Comparison of ENCODE assay signal across 19 cellular contexts in genomic region chr1:22708777-22709176, GRCh38. TPM values are rescaled to one million over a fixed set of nuclear protein-coding genes. Genes with fewer than 3 reads are reported as not detected.
A peak's percentile ranks its signal among the peaks of the same experiment; 100 is the strongest.
DNase-seq lines count a peak whose midpoint lies in the region; ATAC-seq, FAIRE-seq and TF ChIP-seq lines count a peak whose summit lies in the region.
"Had no signal": no experiment of that assay in that cellular context is flagged by ENCODE, and none has a peak within 500 bp of the region (broad histone marks: within the 10 kb centered on the region; RNA-seq: fewer than 3 reads in every experiment).

No MANE protein-coding gene starts in this region.

- peak overlapping the region; percentile 36 for H3K4me3 Mint-ChIP-seq in natural killer cell treated with Interleukin-12 subunit alpha and Interleukin-12 subunit beta and Interleukin-15 and Interleukin-18, amount 100 ng/mL, for 72 hours
- H3K4me3 Mint-ChIP-seq in natural killer cell = no peak overlapping the region
- peak overlapping the region; percentile 20 for H3K4me3 Mint-ChIP-seq in mesothelial cell of epicardium
- H3K4me3 Mint-ChIP-seq in type B pancreatic cell = peak overlapping the region; percentile 73
- H3K4me3 Mint-ChIP-seq: CD8-positive, alpha-beta T cell had no signal

- no peak overlapping the region for H3K27ac Mint-ChIP-seq in natural killer cell treated with Interleukin-12 subunit alpha and Interleukin-12 subunit beta and Interleukin-15 and Interleukin-18, amount 100 ng/mL, for 72 hours
- H3K27ac Mint-ChIP-seq in natural killer cell = no peak overlapping the region
- H3K27ac Mint-ChIP-seq in mesothelial cell of epicardium = no peak overlapping the region
- no peak overlapping the region for H3K27ac Mint-ChIP-seq in type B pancreatic cell
- H3K27ac Mint-ChIP-seq: CD8-positive, alpha-beta T cell; HFFc6 had no signal

- peaks cover 25 to 31% of the 10 kb centered on the region in 2 donors for H3K27me3 Mint-ChIP-seq in natural killer cell treated with Interleukin-12 subunit alpha and Interleukin-12 subunit beta and Interleukin-15 and Interleukin-18, amount 100 ng/mL, for 72 hours
- H3K27me3 Mint-ChIP-seq in natural killer cell (ENCODE audit: low read depth in 2 of 2) = peaks cover 42 to 47% of the 10 kb centered on the region in 2 donors
- H3K27me3 Mint-ChIP-seq in mesothelial cell of epicardium (ENCODE audit: low read depth) = no peaks in the 10 kb centered on the region
- H3K27me3 Mint-ChIP-seq in type B pancreatic cell = peaks cover 3% of the 10 kb centered on the region

- DNase-seq in natural killer cell treated with Interleukin-12 subunit alpha and Interleukin-12 subunit beta and Interleukin-15 and Interleukin-18, amount 100 ng/mL, for 72 hours (ENCODE audit: low spot score) = peak; percentile 13
- DNase-seq in natural killer cell (no peak), RPMI8226 (peak; percentile 53), mesothelial cell of epicardium (ENCODE audit: low spot score in 2 of 2, unreplicated experiment in 2 of 2) (no peak), type B pancreatic cell (ENCODE audit: extremely low spot score, unreplicated experiment) (no peak), NCI-H524 treated with DMSO at 0.1 percent for 48 hours (lab: John Stamatoyannopoulos, UW) (no peak), GM12891 (ENCODE audit: insufficient read length, low spot score) (no peak)
- DNase-seq: CD8-positive, alpha-beta T cell; GOT3; HFFc6; KG1; NCI-H1105 treated with DMSO at 0.1 percent for 48 hours; NCI-H2029 treated with DMSO at 0.1 percent for 48 hours; NK-92 treated with Interleukin-12 subunit alpha and Interleukin-12 subunit beta, amount 100 ng/mL, for 24 hours; Peyer's patch had no signal

- TF ChIP-seq CTCF in natural killer cell (IDR thresholded peaks at IDR 0.05) = no peak
- TF ChIP-seq CTCF in mesothelial cell of epicardium (IDR thresholded peaks at IDR 0.05; ENCODE audit: unreplicated experiment) = no peak
- TF ChIP-seq CTCF in type B pancreatic cell (conservative IDR thresholded peaks at IDR 0.05) = no peak

- ATAC-seq in natural killer cell treated with Interleukin-12 subunit alpha and Interleukin-12 subunit beta and Interleukin-15 and Interleukin-18, amount 100 ng/mL, for 72 hours = no peak
- ATAC-seq in natural killer cell = no peak
- ATAC-seq in HG03521 (IDR thresholded peaks at IDR 0.05; ENCODE audit: unreplicated experiment) = no peak
- ATAC-seq: CD8-positive, alpha-beta T cell had no signal

- H3K9me3 Mint-ChIP-seq in natural killer cell treated with Interleukin-12 subunit alpha and Interleukin-12 subunit beta and Interleukin-15 and Interleukin-18, amount 100 ng/mL, for 72 hours = no peaks in the 10 kb centered on the region
- H3K9me3 Mint-ChIP-seq in natural killer cell (no peaks in the 10 kb centered on the region), mesothelial cell of epicardium (no peaks in the 10 kb centered on the region), type B pancreatic cell (no peaks in the 10 kb centered on the region)
- H3K9me3 Mint-ChIP-seq: CD8-positive, alpha-beta T cell; HFFc6 had no signal

- no peaks in the 10 kb centered on the region for H3K36me3 Mint-ChIP-seq in natural killer cell treated with Interleukin-12 subunit alpha and Interleukin-12 subunit beta and Interleukin-15 and Interleukin-18, amount 100 ng/mL, for 72 hours
- H3K36me3 Mint-ChIP-seq in natural killer cell = no peaks in the 10 kb centered on the region
- no peaks in the 10 kb centered on the region for H3K36me3 Mint-ChIP-seq in mesothelial cell of epicardium
- H3K36me3 Mint-ChIP-seq in type B pancreatic cell = no peaks in the 10 kb centered on the region
- H3K36me3 Mint-ChIP-seq: CD8-positive, alpha-beta T cell had no signal

- intact Hi-C loops in natural killer cell (cut with micrococcal nuclease) = loop anchor here (10.0 kb wide), 1 partner anchor 256 kb away; no protein-coding TSS in a partner anchor

- H3K4me1 Mint-ChIP-seq in natural killer cell treated with Interleukin-12 subunit alpha and Interleukin-12 subunit beta and Interleukin-15 and Interleukin-18, amount 100 ng/mL, for 72 hours (ENCODE audit: low read depth in 2 of 2) = no peaks in the 10 kb centered on the region
- H3K4me1 Mint-ChIP-seq in natural killer cell (no peaks in the 10 kb centered on the region), mesothelial cell of epicardium (peaks cover 39% of the 10 kb centered on the region), type B pancreatic cell (ENCODE audit: unreplicated experiment) (peaks cover 22% of the 10 kb centered on the region)

- no peak for TF ChIP-seq POLR2A in GM12891 (IDR thresholded peaks at IDR 0.05; ENCODE audit: low read depth, low read length)

- FAIRE-seq in GM12891 (lab: Jason Lieb, UNC) = no peak
- FAIRE-seq: A204.1 had no signal

TF ChIP-seq in GM12891, 5 proteins besides CTCF, POLR2A, EP300 and RAD21:
- TF ChIP-seq POLR2AphosphoS5 (IDR thresholded peaks at IDR 0.05; ENCODE audit: low read depth, low read length) = no peak

RNA-seq across cellular contexts. Expression of gene EPHB2, which starts 1.9 kb away (rescaled TPM):
- total RNA-seq in natural killer cell treated with Interleukin-12 subunit alpha and Interleukin-12 subunit beta and Interleukin-15 and Interleukin-18, amount 100 ng/mL, for 72 hours = not detected
- total RNA-seq in natural killer cell (under 1 TPM in 2 of 3 donors, not detected in 1; 0.14 to 0.23 TPM), mesothelial cell of epicardium (125 to 133 TPM (median 130 TPM) in 3 replicates), type B pancreatic cell (ENCODE audit: low replicate concordance) (40.3 and 44.6 TPM in 2 replicates)
- not detected for polyA plus RNA-seq in GM12891 (2012; ENCODE audit: low read depth, missing spikeins)
- total RNA-seq: CD8-positive, alpha-beta T cell had no signal

RNA-seq across cellular contexts. Expression of gene C1QB, which starts 55.7 kb away (rescaled TPM):
- total RNA-seq in natural killer cell treated with Interleukin-12 subunit alpha and Interleukin-12 subunit beta and Interleukin-15 and Interleukin-18, amount 100 ng/mL, for 72 hours = not detected
- total RNA-seq in natural killer cell (1 to 10 TPM in 1 of 3 donors, under 1 TPM in 1, not detected in 1; 0.70 to 1.3 TPM), mesothelial cell of epicardium (not detected in 3 replicates), type B pancreatic cell (ENCODE audit: low replicate concordance) (not detected in 2 replicates)
- polyA plus RNA-seq in GM12891 (2012; ENCODE audit: low read depth, missing spikeins) = not detected
- total RNA-seq: CD8-positive, alpha-beta T cell; Daoy; HFFc6; MCF 10A had no signal

Comparison
In these comparisons a context has a peak if more than half of its experiments do, and no peak if none do; other contexts are left out.
1. DNase-seq: peak in natural killer cell treated with Interleukin-12 subunit alpha and Interleukin-12 subunit beta and Interleukin-15 and Interleukin-18, amount 100 ng/mL, for 72 hours (single experiment) and RPMI8226 (single experiment); none in natural killer cell (single experiment), mesothelial cell of epicardium (0 of 2), type B pancreatic cell (single experiment), NCI-H524 treated with DMSO at 0.1 percent for 48 hours (single experiment) and GM12891 (single experiment).
2. RNA of gene EPHB2, which starts 1.9 kb away (total RNA-seq): 125 to 133 TPM in mesothelial cell of epicardium and 40.3 to 44.6 TPM in type B pancreatic cell; 0.14 to 0.23 TPM in natural killer cell and not detected in natural killer cell treated with Interleukin-12 subunit alpha and Interleukin-12 subunit beta and Interleukin-15 and Interleukin-18, amount 100 ng/mL, for 72 hours; every median in the first group is over 10 times any median in the second.